ENCODE assay signal across 11 cellular contexts in the genomic region with DNA sequence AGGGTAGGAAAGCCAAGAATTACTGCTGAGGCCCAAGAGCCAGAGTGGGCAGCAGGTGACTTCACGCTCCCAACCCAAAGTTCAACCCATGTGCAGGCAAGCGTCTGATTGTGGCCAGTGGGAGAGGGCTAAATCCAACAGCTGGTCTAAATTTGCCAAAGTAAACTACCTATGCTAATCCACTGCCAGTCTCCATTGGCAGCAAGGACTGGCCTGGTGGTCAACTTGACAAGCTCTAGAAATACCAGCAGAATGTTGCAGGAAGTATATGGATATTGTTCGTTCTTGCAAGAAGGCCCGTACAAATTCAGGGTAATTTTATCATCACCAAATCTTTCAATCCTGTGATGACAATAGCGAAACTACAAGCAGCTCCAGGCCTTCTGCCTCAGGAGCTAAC. TPM values are rescaled to one million over a fixed set of nuclear protein-coding genes. Genes with fewer than 3 reads are reported as not detected.
DNase-seq lines count a peak whose midpoint lies in the region; ATAC-seq and TF ChIP-seq lines count a peak whose summit lies in the region.
"Had no signal": no experiment of that assay in that cellular context is flagged by ENCODE, and none has a peak within 500 bp of the region (broad histone marks: within the 10 kb centered on the region; RNA-seq: fewer than 3 reads in every experiment).

No MANE protein-coding gene starts in this region.

- no peak overlapping the region for H3K4me2 ChIP-seq in Karpas-422 (ENCODE audit: low read depth, low read length, poor library complexity, severe bottlenecking)

- H3K36me3 Mint-ChIP-seq in stimulated activated naive CD8-positive, alpha-beta T cell treated with anti-CD3 and anti-CD28 coated beads, Interleukin-15, Interleukin-2, amounts not matched to agents 100 ng/mL and 50 ng/mL, for 24 hours (ENCODE audit: low read depth), result no peaks in the 10 kb centered on the region

- H3K9me2 ChIP-seq in Karpas-422 (replicated peaks; ENCODE audit: insufficient read depth, low read length), result no peaks in the 10 kb centered on the region

- no peak overlapping the region for H3K27ac Mint-ChIP-seq in stimulated activated naive CD8-positive, alpha-beta T cell treated with anti-CD3 and anti-CD28 coated beads, Interleukin-15, Interleukin-2, amounts not matched to agents 100 ng/mL and 50 ng/mL, for 24 hours

- intact Hi-C loops in vagina (cut with DNase I), result loop anchor here (10.0 kb wide), 1 partner anchor 106 kb away; a partner anchor contains a TSS

- peak overlapping the region; percentile 86 for H3K4me3 Mint-ChIP-seq in stimulated activated naive CD8-positive, alpha-beta T cell treated with anti-CD3 and anti-CD28 coated beads, Interleukin-15, Interleukin-2, amounts not matched to agents 100 ng/mL and 50 ng/mL, for 24 hours

- no peak for TF ChIP-seq POLR2A in vagina (IDR thresholded peaks at IDR 0.05)

- TF ChIP-seq CTCF in brain microvascular endothelial cell (IDR thresholded peaks at IDR 0.05; ENCODE audit: low read depth, low read length, missing control alignments) (no peak), vagina (IDR thresholded peaks at IDR 0.05) (no peak)

- H3K4me3 ChIP-seq in brain microvascular endothelial cell (ENCODE audit: low read depth, low read length), result no peak overlapping the region
- H3K4me3 ChIP-seq in mucosa of stomach (ENCODE audit: low read length), result peak overlapping the region; percentile 74
- H3K4me3 ChIP-seq in vagina, result peak overlapping the region; percentile 94
- H3K4me3 ChIP-seq in Karpas-422 (ENCODE audit: low read length), result no peak overlapping the region

- H3K4me1 ChIP-seq in mucosa of stomach (ENCODE audit: control insufficient read depth, insufficient read depth, low read length) (peaks cover 63% of the 10 kb centered on the region), vagina (peaks cover 59% of the 10 kb centered on the region), Karpas-422 (ENCODE audit: low read length) (peaks cover 16% of the 10 kb centered on the region)

- H3K9me3 Mint-ChIP-seq in stimulated activated naive CD8-positive, alpha-beta T cell treated with anti-CD3 and anti-CD28 coated beads, Interleukin-15, Interleukin-2, amounts not matched to agents 100 ng/mL and 50 ng/mL, for 24 hours, result no peaks in the 10 kb centered on the region
- H3K9me3 Mint-ChIP-seq: activated naive CD4-positive, alpha-beta T cell treated with anti-CD3 and anti-CD28 coated beads, Interleukin-2, amount 50 U/mL, for 72 hours had no signal

- H3K9ac ChIP-seq in mucosa of stomach (ENCODE audit: low read length) (peak overlapping the region; percentile 96), Karpas-422 (ENCODE audit: low read length) (no peak overlapping the region)

- H3K79me2 ChIP-seq in Karpas-422 (ENCODE audit: low read length), result no peaks in the 10 kb centered on the region

- H3K27me3 Mint-ChIP-seq in stimulated activated naive CD8-positive, alpha-beta T cell treated with anti-CD3 and anti-CD28 coated beads, Interleukin-15, Interleukin-2, amounts not matched to agents 100 ng/mL and 50 ng/mL, for 24 hours, result no peaks in the 10 kb centered on the region

- H3K9me3 ChIP-seq in mucosa of stomach (ENCODE audit: control insufficient read depth, low read length) (no peaks in the 10 kb centered on the region), vagina (no peaks in the 10 kb centered on the region), Karpas-422 (ENCODE audit: low read length) (no peaks in the 10 kb centered on the region)

- peaks cover 64% of the 10 kb centered on the region for H3K4me1 Mint-ChIP-seq in stimulated activated naive CD8-positive, alpha-beta T cell treated with anti-CD3 and anti-CD28 coated beads, Interleukin-15, Interleukin-2, amounts not matched to agents 100 ng/mL and 50 ng/mL, for 24 hours (ENCODE audit: low read depth)

- 0 out of 2 replicates have a peak, but pooled peaks cover 4% of the 10 kb centered on the region for H4K20me1 ChIP-seq in Karpas-422 (ENCODE audit: insufficient read depth, low read depth, low read length)

- no peaks in the 10 kb centered on the region for H3K27me3 ChIP-seq in brain microvascular endothelial cell (replicated peaks)
- no peaks in the 10 kb centered on the region for H3K27me3 ChIP-seq in mucosa of stomach (ENCODE audit: control insufficient read depth, insufficient read depth, low read length)
- no peaks in the 10 kb centered on the region for H3K27me3 ChIP-seq in vagina
- H3K27me3 ChIP-seq in Karpas-422 (ENCODE audit: low read length), result no peaks in the 10 kb centered on the region

- no peak for ATAC-seq in stimulated activated naive CD8-positive, alpha-beta T cell treated with anti-CD3 and anti-CD28 coated beads, Interleukin-15, Interleukin-2, amounts not matched to agents 100 U/mL and 50 U/mL, for 24 hours
- ATAC-seq in GM19023 (IDR thresholded peaks at IDR 0.05; ENCODE audit: unreplicated experiment), result no peak

- H3K36me3 ChIP-seq in brain microvascular endothelial cell (replicated peaks) (peaks cover 2% of the 10 kb centered on the region), mucosa of stomach (ENCODE audit: control insufficient read depth, insufficient read depth, low read length) (peaks cover 6% of the 10 kb centered on the region), vagina (no peaks in the 10 kb centered on the region), Karpas-422 (ENCODE audit: insufficient read depth, low read length) (no peaks in the 10 kb centered on the region)

- H3K27ac ChIP-seq in brain microvascular endothelial cell (peak overlapping the region; percentile 11), vagina (peak overlapping the region; percentile 92), Karpas-422 (ENCODE audit: low read length) (no peak overlapping the region)

- in situ Hi-C loops in brain microvascular endothelial cell (cut with HindIII; ENCODE audit: low pct_ligation_motif_present, low sequenced_read_pairs), result no loop called here

- no peak for DNase-seq in stimulated activated naive CD8-positive, alpha-beta T cell treated with anti-CD3 and anti-CD28 coated beads, Interleukin-15, Interleukin-2, amounts not matched to agents 100 U/mL and 50 U/mL, for 24 hours
- DNase-seq in brain microvascular endothelial cell (no peak), vagina (ENCODE audit: extremely low spot score in 2 of 2) (no peak), Karpas-422 (no peak), mesenteric fat pad (ENCODE audit: low spot score) (no peak)
- DNase-seq: EL, NCI-H2171 had no signal

- no peak overlapping the region for H2AFZ ChIP-seq in Karpas-422 (ENCODE audit: low read length)

RNA-seq across cellular contexts. Expression of a gene that starts 1.5 kb away (rescaled TPM):
- total RNA-seq in vagina (38.1 TPM), mesenteric fat pad (79.7 TPM)
- total RNA-seq in Karpas-422 (2014; rRNA removed; shearing (Covaris generic); ENCODE audit: low replicate concordance), result 4.1 and 4.8 TPM in 2 replicates

RNA-seq across cellular contexts. Expression of a gene that starts 8.3 kb away (rescaled TPM):
- not detected for total RNA-seq in vagina
- 0.40 TPM in 1 of 2 replicates, not detected in the other for total RNA-seq in Karpas-422 (2014; rRNA removed; shearing (Covaris generic); ENCODE audit: low replicate concordance)
- total RNA-seq in mesenteric fat pad, result not detected

RNA-seq across cellular contexts. Expression of a gene that starts 43.4 kb away (rescaled TPM):
- total RNA-seq in vagina (47.4 TPM), mesenteric fat pad (48.9 TPM)
- 57.0 and 75.8 TPM in 2 replicates for total RNA-seq in Karpas-422 (2014; rRNA removed; shearing (Covaris generic); ENCODE audit: low replicate concordance)

Comparison
In these comparisons a context has a peak if more than half of its experiments do, and no peak if none do; other contexts are left out.
1. H3K4me3 ChIP-seq: peak in mucosa of stomach (single experiment) and vagina (2 of 2); none in brain microvascular endothelial cell (single experiment) and Karpas-422 (single experiment).